8 cellular contexts compared by ENCODE assay signal in the genomic region with DNA sequence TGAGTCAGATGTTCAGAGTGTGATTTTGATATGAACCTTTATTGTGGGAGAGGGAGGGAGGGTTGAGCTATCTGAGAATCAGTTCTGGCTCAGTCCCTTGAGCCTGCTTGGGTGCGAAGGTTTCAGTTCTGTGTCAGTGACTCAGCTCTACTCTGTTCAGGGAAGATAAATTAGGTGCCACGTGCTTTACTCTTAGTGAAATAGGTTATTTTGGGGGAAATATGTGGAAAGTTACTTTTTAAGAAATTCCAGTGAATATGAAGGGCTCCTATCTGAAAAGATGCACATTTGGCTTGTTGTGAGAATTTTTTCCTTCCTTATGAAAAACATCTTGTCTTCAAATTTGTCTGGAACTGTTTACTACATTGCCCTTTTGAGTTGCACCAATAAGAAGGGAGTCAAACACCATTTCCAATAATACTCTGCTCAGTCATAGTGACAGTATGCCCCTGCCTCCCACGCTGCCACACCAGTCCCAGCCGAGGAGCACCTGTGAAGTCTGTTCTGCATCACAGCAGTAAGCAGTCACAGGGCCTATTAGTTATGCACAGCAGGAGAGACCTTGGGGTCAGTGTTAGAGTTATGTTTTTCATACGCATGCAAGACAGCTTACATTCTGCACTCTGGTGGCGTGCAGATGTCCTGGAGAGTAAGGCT. TPM values are rescaled to one million over a fixed set of nuclear protein-coding genes. Genes with fewer than 3 reads are reported as not detected.
DNase-seq lines count a peak whose midpoint lies in the region; ATAC-seq, FAIRE-seq and TF ChIP-seq lines count a peak whose summit lies in the region.

No MANE protein-coding gene starts in this region.

- no peak overlapping the region for H4K5ac ChIP-seq in H9 (ENCODE audit: insufficient read length, low read depth, low read length)

- H3K79me1 ChIP-seq in H9 (ENCODE audit: insufficient read depth, low read depth, low read length, poor library complexity, severe bottlenecking): no peaks in the 10 kb centered on the region

- H3K4me3 ChIP-seq in fibroblast of mammary gland (ENCODE audit: control insufficient read depth, low read depth, low read length): no peak overlapping the region
- no peak overlapping the region for H3K4me3 ChIP-seq in vagina

- no peak overlapping the region for H3K14ac ChIP-seq in H9 (ENCODE audit: insufficient read depth, low read length)

- peak overlapping the region; percentile 9 to 70 (median 35); a peak in 5 of 7 replicates for H3K27ac Mint-ChIP-seq in H9
- H3K27ac Mint-ChIP-seq in stimulated activated memory B cell treated with anti-CD40 and anti-IgM and Interleukin-4, amounts not matched to agents 10 μg/mL and 1 μg/mL and 100 μg/mL, for 72 hours: peak overlapping the region; percentile 92

- no peaks in the 10 kb centered on the region for H3K27me3 Mint-ChIP-seq in H9 (ENCODE audit: low read depth)
- H3K27me3 Mint-ChIP-seq in stimulated activated memory B cell treated with anti-CD40 and anti-IgM and Interleukin-4, amounts not matched to agents 10 μg/mL and 1 μg/mL and 100 μg/mL, for 72 hours: no peaks in the 10 kb centered on the region

- H3K4me3 Mint-ChIP-seq in H9: no peak overlapping the region
- peak overlapping the region; percentile 8 for H3K4me3 Mint-ChIP-seq in stimulated activated memory B cell treated with anti-CD40 and anti-IgM and Interleukin-4, amounts not matched to agents 10 μg/mL and 1 μg/mL and 100 μg/mL, for 72 hours

- H2BK5ac ChIP-seq in H9 (ENCODE audit: insufficient read length, low read length): no peak overlapping the region

- H3K36me3 Mint-ChIP-seq in H9 (ENCODE audit: insufficient read depth in 1 of 3, low read depth in 3 of 3): peaks cover 0 to 7% (median 0%) of the 10 kb centered on the region in 3 experiments; a peak in 3 of 7 replicates
- no peaks in the 10 kb centered on the region for H3K36me3 Mint-ChIP-seq in stimulated activated memory B cell treated with anti-CD40 and anti-IgM and Interleukin-4, amounts not matched to agents 10 μg/mL and 1 μg/mL and 100 μg/mL, for 72 hours

- H4K91ac ChIP-seq in H9 (ENCODE audit: insufficient read length, low read depth, low read length): no peak overlapping the region

- no peak overlapping the region for H2BK12ac ChIP-seq in H9 (ENCODE audit: insufficient read length, low read depth, low read length)

- H3K9me3 Mint-ChIP-seq in H9: no peaks in the 10 kb centered on the region
- no peaks in the 10 kb centered on the region for H3K9me3 Mint-ChIP-seq in stimulated activated memory B cell treated with anti-CD40 and anti-IgM and Interleukin-4, amounts not matched to agents 10 μg/mL and 1 μg/mL and 100 μg/mL, for 72 hours

- H3K4ac ChIP-seq in H9 (ENCODE audit: low read depth, low read length): no peak overlapping the region

- H3K27ac ChIP-seq in H9 (ENCODE audit: insufficient read length, low read depth, low read length): no peak overlapping the region
- H3K27ac ChIP-seq in vagina: no peak overlapping the region

- no peaks in the 10 kb centered on the region for H3K27me3 ChIP-seq in H9 (ENCODE audit: insufficient read depth, low read length)
- no peaks in the 10 kb centered on the region for H3K27me3 ChIP-seq in vagina

- no peak overlapping the region for H4K8ac ChIP-seq in H9 (replicated peaks; ENCODE audit: insufficient read length, low read depth, low read length)

- no peak overlapping the region for H3K23ac ChIP-seq in H9 (ENCODE audit: insufficient read length, low read depth, low read length)

- TF ChIP-seq CTCF in H9 (conservative IDR thresholded peaks at IDR 0.05) (no peak), fibroblast of mammary gland (conservative IDR thresholded peaks at IDR 0.05; ENCODE audit: control insufficient read depth, insufficient read depth, low read depth, low read length) (no peak), vagina (IDR thresholded peaks at IDR 0.05) (no peak), D721Med (IDR thresholded peaks at IDR 0.05; ENCODE audit: insufficient read depth, missing control alignments) (no peak)

- H4K20me1 ChIP-seq in H9 (ENCODE audit: control insufficient read depth, insufficient read depth, insufficient read length): no peaks in the 10 kb centered on the region

- peaks cover 51 to 54% of the 10 kb centered on the region in 2 experiments for H3K4me1 Mint-ChIP-seq in H9
- H3K4me1 Mint-ChIP-seq in stimulated activated memory B cell treated with anti-CD40 and anti-IgM and Interleukin-4, amounts not matched to agents 10 μg/mL and 1 μg/mL and 100 μg/mL, for 72 hours: peaks cover 87% of the 10 kb centered on the region

- H3K9me3 ChIP-seq in H9 (ENCODE audit: control insufficient read depth, low read depth, low read length) (no peaks in the 10 kb centered on the region), vagina (no peaks in the 10 kb centered on the region)

- H2BK20ac ChIP-seq in H9 (ENCODE audit: low read depth, low read length, poor library complexity, severe bottlenecking): no peak overlapping the region

- H3K23me2 ChIP-seq in H9 (ENCODE audit: insufficient read length, low read depth, low read length, poor library complexity, severe bottlenecking): peaks cover 3% of the 10 kb centered on the region

- intact Hi-C loops in vagina (cut with DNase I): no loop called here

- ATAC-seq in GM18867 (IDR thresholded peaks at IDR 0.05; ENCODE audit: unreplicated experiment): peak; percentile 98
- peak; percentile 99 for ATAC-seq in stimulated activated memory B cell treated with anti-CD40 and anti-IgM and Interleukin-4, amounts not matched to agents 10 μg/mL and 1 μg/mL and 100 μg/mL, for 72 hours

- H3K79me2 ChIP-seq in H9 (ENCODE audit: insufficient read depth, low read length): no peaks in the 10 kb centered on the region

- H3K36me3 ChIP-seq in vagina: no peaks in the 10 kb centered on the region

- H2BK15ac ChIP-seq in H9 (ENCODE audit: low read depth, low read length): no peak overlapping the region

- no peak overlapping the region for H2AFZ ChIP-seq in H9 (ENCODE audit: low read length)

- no CpG with 5 or more reads among the region's 6 CpGs for WGBS in H9 (ENCODE audit: extremely low coverage, insufficient read length, low lambda C conversion rate)

- no peak overlapping the region for H3K9ac ChIP-seq in H9 (ENCODE audit: extremely low read depth, insufficient read length, low read length)

- no peak overlapping the region for H2AK5ac ChIP-seq in H9 (ENCODE audit: insufficient read length, low read length)

- DNase-seq in H9: no peak
- peak; percentile 33 to 70 for DNase-seq in NCI-H526 (lab: John Stamatoyannopoulos, UW)
- DNase-seq in fibroblast of mammary gland (ENCODE audit: low read depth): peak; percentile 87
- no peak for DNase-seq in vagina (ENCODE audit: extremely low spot score in 2 of 2)
- no peak for DNase-seq in putamen (ENCODE audit: low spot score)
- no peak for DNase-seq in D721Med (ENCODE audit: insufficient read length, low spot score)

- no peak overlapping the region for H2BK120ac ChIP-seq in H9 (ENCODE audit: low read depth, low read length, poor library complexity, severe bottlenecking)

- H3K56ac ChIP-seq in H9 (ENCODE audit: insufficient read length, low read depth, low read length): no peak overlapping the region

- no peak overlapping the region for H3T11ph ChIP-seq in H9 (ENCODE audit: low read length)

- no peak overlapping the region for H3K4me2 ChIP-seq in H9 (ENCODE audit: insufficient read depth, insufficient read length, low read length)

- no peak for FAIRE-seq in D721Med (lab: Jason Lieb, UNC)

- H3K18ac ChIP-seq in H9 (ENCODE audit: insufficient read length, low read depth, low read length): no peak overlapping the region

- H3K4me1 ChIP-seq in H9 (ENCODE audit: insufficient read depth, low read length) (peaks cover 2% of the 10 kb centered on the region; the same call in 1 of the 2 replicates), vagina (no peaks in the 10 kb centered on the region)

- TF ChIP-seq POLR2A in vagina (IDR thresholded peaks at IDR 0.05): no peak

RNA-seq across cellular contexts. Expression of gene DNAH7, which starts 32.8 kb away (rescaled TPM):
- total RNA-seq in H9 (2021): 0.09 TPM in 1 of 2 replicates, not detected in the other
- total RNA-seq in vagina: 0.49 TPM

Comparison
In these comparisons a context has a peak if more than half of its experiments do, and no peak if none do; other contexts are left out.
1. DNase-seq: peak in NCI-H526 (2 of 2) and fibroblast of mammary gland (single experiment); none in H9 (single experiment), vagina (0 of 2), putamen (single experiment) and D721Med (single experiment).